In the genomic region with DNA sequence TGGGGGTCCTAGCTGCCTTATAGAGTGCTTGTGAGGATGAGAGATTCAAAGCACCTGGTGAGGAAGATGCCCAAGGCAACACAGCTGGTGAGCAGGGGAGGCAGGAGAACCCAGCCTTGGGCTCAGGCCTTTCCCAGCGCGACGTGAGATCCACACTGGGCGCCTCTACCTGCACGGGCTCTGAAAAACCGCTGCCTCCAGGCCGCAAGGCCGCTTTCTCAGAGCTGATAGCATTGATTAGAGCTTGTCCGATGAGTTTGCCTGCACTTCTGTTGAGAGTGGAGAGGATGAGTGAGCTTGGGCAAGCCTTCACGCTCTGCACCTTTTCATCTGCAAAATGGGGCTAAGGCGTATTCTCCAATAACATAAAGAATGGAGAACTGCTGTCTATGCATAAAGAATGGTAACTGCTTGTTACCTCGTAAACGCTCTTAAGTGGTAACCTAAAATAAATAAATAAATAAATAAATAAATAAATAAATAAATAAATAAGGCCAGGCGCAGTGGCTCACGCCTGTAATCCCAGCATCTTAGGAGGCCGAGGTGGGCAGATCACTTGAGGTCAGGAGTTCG, we compare ENCODE assay signal across 8 cellular contexts. TPM values are rescaled to one million over a fixed set of nuclear protein-coding genes. Genes with fewer than 3 reads are reported as not detected.
A peak's percentile ranks its signal among the peaks of the same experiment; 100 is the strongest.
DNase-seq lines count a peak whose midpoint lies in the region; ATAC-seq and TF ChIP-seq lines count a peak whose summit lies in the region.

No MANE protein-coding gene starts in this region.

- ATAC-seq in Panc1 (peak; percentile 20; the same call in 1 of the 2 replicates), GM18861 (IDR thresholded peaks at IDR 0.05; ENCODE audit: unreplicated experiment) (no peak), gastroesophageal sphincter (no peak)

- H3K27me3 ChIP-seq in Panc1 (ENCODE audit: control insufficient read depth, insufficient read depth, low read length) (no peaks in the 10 kb centered on the region), rectal smooth muscle tissue (ENCODE audit: control insufficient read depth, insufficient read depth, low read length) (no peaks in the 10 kb centered on the region), gastroesophageal sphincter (no peaks in the 10 kb centered on the region)

- intact Hi-C loops in Panc1 (cut with micrococcal nuclease; ENCODE audit: unreplicated experiment) = no loop called here

- BruUV-seq in Panc1 (replicated peaks; lab: Mats Ljungman, UMichigan) = no TSS peak

- no peak for TF ChIP-seq EP300 in gastroesophageal sphincter (IDR thresholded peaks at IDR 0.05)

- CTCF ChIA-PET in Panc1 (lab: Charles Lee) = no interaction called here

- H3K4me1 ChIP-seq in Panc1 (ENCODE audit: control insufficient read depth, insufficient read depth, low read length) (peaks cover 6% of the 10 kb centered on the region; the same call in 1 of the 2 replicates), rectal smooth muscle tissue (ENCODE audit: control insufficient read depth, insufficient read depth, low read length) (no peaks in the 10 kb centered on the region), gastroesophageal sphincter (peaks cover 0 to 20% (median 4%) of the 10 kb centered on the region in 3 donors)

- DNase-seq in Panc1 (ENCODE audit: low read depth, low spot score) (no peak), epithelial cell of esophagus (ENCODE audit: low read depth) (no peak), OCI-M2 (lab: John Stamatoyannopoulos, UW; ENCODE audit: unreplicated experiment) (no peak)
- no peak for DNase-seq in activated CD4-positive, CD25-positive, alpha-beta regulatory T cell (lab: John Stamatoyannopoulos, UW)

- H3K27ac ChIP-seq in Panc1 (ENCODE audit: low read length) = peak overlapping the region; percentile 89
- no peak overlapping the region for H3K27ac ChIP-seq in rectal smooth muscle tissue (ENCODE audit: low read depth, low read length)
- no peak overlapping the region for H3K27ac ChIP-seq in gastroesophageal sphincter

- in situ Hi-C loops in Panc1 (cut with HindIII; ENCODE audit: low pct_unique_long_range_greater_than_20kb, low sequenced_read_pairs) = no loop called here

- H3K4me3 ChIP-seq in GM12875 (ENCODE audit: low read depth, low read length) (peak overlapping the region; percentile 71), Panc1 (ENCODE audit: low read depth in 2 of 2, low read length in 2 of 2) (peak overlapping the region; percentile 91 to 93), epithelial cell of esophagus (ENCODE audit: low read length) (peak overlapping the region; percentile 76), rectal smooth muscle tissue (ENCODE audit: low read length) (peak overlapping the region; percentile 75), gastroesophageal sphincter (peak overlapping the region in 1 of 2 donors; percentile 67)

- TF ChIP-seq CTCF in GM12875 (IDR thresholded peaks at IDR 0.05; ENCODE audit: borderline replicate concordance, insufficient read depth, low read depth, low read length) (no peak), Panc1 (IDR thresholded peaks at IDR 0.05) (no peak), epithelial cell of esophagus (IDR thresholded peaks at IDR 0.05; ENCODE audit: insufficient read depth, low read depth, low read length, missing control alignments) (no peak), gastroesophageal sphincter (IDR thresholded peaks at IDR 0.05) (no peak)

- H3K36me3 ChIP-seq in Panc1 (ENCODE audit: control insufficient read depth, insufficient read depth, low read length) (peaks cover 15% of the 10 kb centered on the region), rectal smooth muscle tissue (ENCODE audit: control insufficient read depth, insufficient read depth, low read length) (peaks cover 4% of the 10 kb centered on the region), gastroesophageal sphincter (peaks cover 0 to 40% of the 10 kb centered on the region in 2 donors)

- 40 to 80% methylated on average over 1 to 2 of the region's 17 CpGs for WGBS in gastroesophageal sphincter (ENCODE audit: low coverage in 1 of 2), 2 donors

- POLR2A ChIA-PET in Panc1 (lab: Charles Lee) = no interaction called here

- no peak for TF ChIP-seq POLR2A in gastroesophageal sphincter (IDR thresholded peaks at IDR 0.05)

- H3K9me3 ChIP-seq in Panc1 (ENCODE audit: control insufficient read depth, insufficient read depth, low read depth, low read length) (no peaks in the 10 kb centered on the region), gastroesophageal sphincter (no peaks in the 10 kb centered on the region)

- H3K9ac ChIP-seq in rectal smooth muscle tissue (ENCODE audit: low read length) = no peak overlapping the region

RNA-seq across cellular contexts. Expression of a gene that starts 0.9 kb away (rescaled TPM):
- total RNA-seq in Panc1 (2021; ENCODE audit: unreplicated experiment) (102 TPM), gastroesophageal sphincter (10 to 100 TPM in 1 of 4 donors, 1 to 10 TPM in 3; 2.2 to 13.5 (median 3.2) TPM)
- 81.8 TPM for polyA plus RNA-seq in Panc1 (2012; ENCODE audit: insufficient read length)

RNA-seq across cellular contexts. Expression of a gene that starts 25.3 kb away (rescaled TPM):
- total RNA-seq in Panc1 (2021; ENCODE audit: unreplicated experiment) = 267 TPM
- polyA plus RNA-seq in Panc1 (2012; ENCODE audit: insufficient read length) = 181 TPM
- total RNA-seq in gastroesophageal sphincter = 100 to 1,000 TPM; 127 to 143 (median 135) TPM

RNA-seq across cellular contexts. Expression of a gene that starts 49.4 kb away (rescaled TPM):
- total RNA-seq in Panc1 (2021; ENCODE audit: unreplicated experiment) (30.6 TPM), gastroesophageal sphincter (10 to 100 TPM in 3 of 4 donors, 1 to 10 TPM in 1; 6.8 to 16.5 (median 13.8) TPM)
- polyA plus RNA-seq in Panc1 (2012; ENCODE audit: insufficient read length) = 26.7 TPM

RNA-seq across cellular contexts. Expression of a gene that starts 55.5 kb away (rescaled TPM):
- 50.2 TPM for total RNA-seq in Panc1 (2021; ENCODE audit: unreplicated experiment)
- 15.0 TPM for polyA plus RNA-seq in Panc1 (2012; ENCODE audit: insufficient read length)
- 10 to 100 TPM; 26.9 to 33.5 (median 28.8) TPM for total RNA-seq in gastroesophageal sphincter
